13 cellular contexts compared by ENCODE assay signal in the genomic region with DNA sequence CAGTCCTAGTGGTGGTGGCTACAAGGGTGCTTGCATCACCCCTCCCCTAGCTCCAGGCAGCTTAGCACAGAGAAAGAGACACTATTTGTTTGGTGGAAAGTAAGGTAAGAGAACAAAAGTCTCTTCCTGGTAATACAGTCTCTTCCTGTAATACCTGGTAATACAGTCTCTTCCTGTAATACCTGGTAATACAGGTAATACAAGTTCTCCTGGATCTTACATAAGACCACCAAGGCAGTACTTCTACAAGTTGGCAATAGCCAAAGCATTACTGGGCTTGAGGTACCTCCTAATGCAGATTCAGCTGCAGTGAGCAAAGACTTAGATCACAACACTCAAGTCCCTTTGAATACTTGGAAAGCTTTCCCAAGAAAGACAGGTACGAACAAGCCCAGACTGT.
A peak's percentile ranks its signal among the peaks of the same experiment; 100 is the strongest.
DNase-seq lines count a peak whose midpoint lies in the region; ATAC-seq, FAIRE-seq and TF ChIP-seq lines count a peak whose summit lies in the region.
"Had no signal": no experiment of that assay in that cellular context is flagged by ENCODE, and none has a peak within 500 bp of the region (broad histone marks: within the 10 kb centered on the region; RNA-seq: fewer than 3 reads in every experiment).

No MANE protein-coding gene starts in this region.

- H3K36me3 ChIP-seq in bronchial epithelial cell (ENCODE audit: control insufficient read depth, insufficient read depth, low read length) (no peaks in the 10 kb centered on the region), left lung (no peaks in the 10 kb centered on the region), suprapubic skin (no peaks in the 10 kb centered on the region)

- intact Hi-C loops in left lung (cut with DNase I): no loop called here

- H3K4me1 ChIP-seq in left lung (no peaks in the 10 kb centered on the region), suprapubic skin (no peaks in the 10 kb centered on the region)
- H3K4me1 ChIP-seq: A549 had no signal

- ATAC-seq in left lung: peak; percentile 53
- ATAC-seq: A549, K562, Right ventricle myocardium inferior had no signal

- H3K27me3 ChIP-seq in bronchial epithelial cell (ENCODE audit: control insufficient read depth, insufficient read depth, low read length) (no peaks in the 10 kb centered on the region), left lung (no peaks in the 10 kb centered on the region), suprapubic skin (no peaks in the 10 kb centered on the region)

- no peak for TF ChIP-seq EP300 in suprapubic skin (IDR thresholded peaks at IDR 0.05)

- 58% methylated on average over 1 of the region's 1 CpG for WGBS in suprapubic skin

- H3K9me3 ChIP-seq in left lung (no peaks in the 10 kb centered on the region), suprapubic skin (no peaks in the 10 kb centered on the region)
- H3K9me3 ChIP-seq: A549 had no signal

- DNase-seq in DMS53 treated with DMSO at 0.1 percent for 48 hours (lab: John Stamatoyannopoulos, UW; ENCODE audit: unreplicated experiment) (peak; percentile 43), bronchial epithelial cell (ENCODE audit: low read depth) (peak; percentile 100), left lung (no peak), suprapubic skin (ENCODE audit: low spot score in 2 of 2) (no peak), DMS 273 (lab: John Stamatoyannopoulos, UW; ENCODE audit: unreplicated experiment) (no peak)
- DNase-seq in activated T-cell treated with anti-CD3 and anti-CD28 coated beads, Interleukin-2, amount 50 U/mL, for 1 hour: no peak
- DNase-seq in activated CD4-positive, alpha-beta T cell treated with anti-CD3 and anti-CD28 coated beads, Interleukin-2, amount 50 U/mL, for 4 hours: no peak
- DNase-seq: NCI-H1048, NCI-H146, NCI-H345 had no signal

- TF ChIP-seq CTCF in bronchial epithelial cell (IDR thresholded peaks at IDR 0.05; ENCODE audit: insufficient read depth, low read length, severe bottlenecking) (no peak), left lung (IDR thresholded peaks at IDR 0.05) (no peak), suprapubic skin (IDR thresholded peaks at IDR 0.05) (no peak)

- peak; percentile 97 for FAIRE-seq in bronchial epithelial cell (lab: Jason Lieb, UNC)
- FAIRE-seq: A549, K562 had no signal

- H3K4me3 ChIP-seq in bronchial epithelial cell (ENCODE audit: low read depth, low read length) (no peak overlapping the region), left lung (no peak overlapping the region), suprapubic skin (no peak overlapping the region)
- H3K4me3 ChIP-seq: A549, K562 had no signal

- no peak for TF ChIP-seq POLR2A in suprapubic skin (IDR thresholded peaks at IDR 0.05)

- H3K27ac ChIP-seq in left lung: no peak overlapping the region
- H3K27ac ChIP-seq in suprapubic skin: peak overlapping the region; percentile 34
- H3K27ac ChIP-seq: A549 had no signal

Comparison
In these comparisons a context has a peak if more than half of its experiments do, and no peak if none do; other contexts are left out.
1. DNase-seq: peak in DMS53 treated with DMSO at 0.1 percent for 48 hours (single experiment) and bronchial epithelial cell (single experiment); none in left lung (0 of 2), suprapubic skin (0 of 2), DMS 273 (single experiment), activated T-cell treated with anti-CD3 and anti-CD28 coated beads, Interleukin-2, amount 50 U/mL, for 1 hour (single experiment) and activated CD4-positive, alpha-beta T cell treated with anti-CD3 and anti-CD28 coated beads, Interleukin-2, amount 50 U/mL, for 4 hours (0 of 2).